In genomic region chr14:52552063-52552988, GRCh38 we compare ENCODE assay signal across 8 cellular contexts. TPM values are rescaled to one million over a fixed set of nuclear protein-coding genes. Genes with fewer than 3 reads are reported as not detected.
DNase-seq lines count a peak whose midpoint lies in the region; ATAC-seq, FAIRE-seq and TF ChIP-seq lines count a peak whose summit lies in the region.

Gene GPR137C, plus strand, starts transcription at chr14:52552836. Its CDS starts 312 bp downstream, at chr14:52553148.
Gene TXNDC16, minus strand, starts transcription at chr14:52552505. Its CDS starts 8,948 bp downstream, at chr14:52543557.

- no peaks in the 10 kb centered on the region for H3K27me3 Mint-ChIP-seq in Caco-2 (ENCODE audit: insufficient read depth, unreplicated experiment)
- peaks cover 25% of the 10 kb centered on the region for H3K27me3 Mint-ChIP-seq in activated CD8-positive, alpha-beta memory T cell treated with anti-CD3 and anti-CD28 coated beads, Interleukin-2, amount 10 ng/mL, durations not matched to agents 7 days and 5 days
- peaks cover 3% of the 10 kb centered on the region for H3K27me3 Mint-ChIP-seq in memory B cell

- H4K20me1 ChIP-seq in H1 (replicated peaks in 1 of 2; ENCODE audit: control insufficient read depth in 1 of 2, insufficient read depth in 2 of 2, low read length in 2 of 2), result peaks cover 0 to 3% of the 10 kb centered on the region in 2 experiments

- peaks cover 7% of the 10 kb centered on the region; the same call in 1 of the 2 replicates for H3K4me1 ChIP-seq in Caco-2
- peaks cover 0 to 3% (median 2%) of the 10 kb centered on the region in 4 experiments; a peak in 4 of 7 replicates for H3K4me1 ChIP-seq in H1 (replicated peaks in 1 of 4; ENCODE audit: control insufficient read depth in 3 of 4, insufficient read depth in 4 of 4, low read length in 3 of 4)

- H3K4me3 ChIP-seq in Caco-2 (ENCODE audit: low read depth, low read length), result peak within 1 kb of the TSS; percentile 74
- peak within 1 kb of the TSS; percentile 80 to 95 (median 84) for H3K4me3 ChIP-seq in H1 (ENCODE audit: extremely low read depth in 1 of 4, insufficient read depth in 2 of 4, low read depth in 3 of 4, low read length in 4 of 4)

- POLR2A ChIA-PET in Caco-2 (lab: Charles Lee) (interaction anchor here (0.5 to 1.3 kb wide), 14 partner anchors 11 to 1360 kb away, joined by 3 to 10 read pairs (median 5); partner anchors contain the start of gene STYX), H1 (lab: Charles Lee; ENCODE audit: partially characterized antibody) (interaction anchor here (0.6 to 2.3 kb wide), 11 partner anchors 9 to 890 kb away, joined by 3 to 8 read pairs (median 3); partner anchors contain the start of gene PSMC6)

- no peak within 1 kb of the TSS for H3K4ac ChIP-seq in H1 (replicated peaks; ENCODE audit: insufficient read length, low read depth, low read length)

- H3K4me2 ChIP-seq in H1 (ENCODE audit: insufficient read depth in 1 of 2, low read depth in 2 of 2, low read length in 2 of 2), result peak within 1 kb of the TSS; percentile 95 to 100

- 0 out of 2 replicates have a peak within 1 kb of the TSS, but pooled peaks have one; percentile 5 for H2BK15ac ChIP-seq in H1 (ENCODE audit: low read length)

- H3K9me3 Mint-ChIP-seq in Caco-2 (ENCODE audit: unreplicated experiment), result no peaks in the 10 kb centered on the region
- no peaks in the 10 kb centered on the region for H3K9me3 Mint-ChIP-seq in activated CD8-positive, alpha-beta memory T cell treated with anti-CD3 and anti-CD28 coated beads, Interleukin-2, amount 10 ng/mL, durations not matched to agents 7 days and 5 days (ENCODE audit: low read depth)
- no peaks in the 10 kb centered on the region for H3K9me3 Mint-ChIP-seq in memory B cell

- H3K56ac ChIP-seq in H1 (replicated peaks; ENCODE audit: insufficient read length, low read depth, low read length), result peak within 1 kb of the TSS; percentile 19

- peak within 1 kb of the TSS; percentile 65 for H3K18ac ChIP-seq in H1 (ENCODE audit: extremely low read depth, low read length)

- H4K5ac ChIP-seq in H1 (ENCODE audit: insufficient read length, low read depth, low read length), result no peak within 1 kb of the TSS

- intact Hi-C loops in Caco-2 (cut with micrococcal nuclease; ENCODE audit: unreplicated experiment), result loop anchor here (10.0 kb wide), 2 partner anchors 112 to 142 kb away; partner anchors contain the start of gene ERO1A

- no peak for TF ChIP-seq EP300 in H1 (IDR thresholded peaks at IDR 0.05; ENCODE audit: borderline replicate concordance in 1 of 2, low read depth in 2 of 2, low read length in 2 of 2)

- H2BK12ac ChIP-seq in H1 (ENCODE audit: low read depth, low read length), result peak within 1 kb of the TSS; percentile 41; the same call in 1 of the 2 replicates

- H4K8ac ChIP-seq in H1 (ENCODE audit: extremely low read depth, insufficient read depth, low read length), result peak within 1 kb of the TSS; percentile 84; the same call in 1 of the 2 replicates

- peak within 1 kb of the TSS; percentile 46 for H3K27ac ChIP-seq in H1 (ENCODE audit: low read depth, low read length)

- H3K36me3 Mint-ChIP-seq in Caco-2 (ENCODE audit: insufficient read depth, unreplicated experiment) (peaks cover 15% of the 10 kb centered on the region), memory B cell (peaks cover 1% of the 10 kb centered on the region)
- peaks cover 4% of the 10 kb centered on the region for H3K36me3 Mint-ChIP-seq in activated CD8-positive, alpha-beta memory T cell treated with anti-CD3 and anti-CD28 coated beads, Interleukin-2, amount 10 ng/mL, durations not matched to agents 7 days and 5 days

- peak within 1 kb of the TSS; percentile 92 for H3K4me3 Mint-ChIP-seq in Caco-2 (ENCODE audit: unreplicated experiment)
- peak within 1 kb of the TSS; percentile 88 for H3K4me3 Mint-ChIP-seq in activated CD8-positive, alpha-beta memory T cell treated with anti-CD3 and anti-CD28 coated beads, Interleukin-2, amount 10 ng/mL, durations not matched to agents 7 days and 5 days
- peak within 1 kb of the TSS; percentile 93 for H3K4me3 Mint-ChIP-seq in memory B cell

- ATAC-seq in GM21381 (IDR thresholded peaks at IDR 0.05; ENCODE audit: unreplicated experiment) (peak; percentile 93), memory B cell (ENCODE audit: low read depth) (peak; percentile 80)
- ATAC-seq in activated CD8-positive, alpha-beta memory T cell treated with anti-CD3 and anti-CD28 coated beads, Interleukin-2, amount 10 ng/mL, durations not matched to agents 7 days and 5 days, result peak; percentile 92

- H3K27ac Mint-ChIP-seq in Caco-2 (ENCODE audit: unreplicated experiment), result peak within 1 kb of the TSS; percentile 83
- peak within 1 kb of the TSS; percentile 81 for H3K27ac Mint-ChIP-seq in activated CD8-positive, alpha-beta memory T cell treated with anti-CD3 and anti-CD28 coated beads, Interleukin-2, amount 10 ng/mL, durations not matched to agents 7 days and 5 days
- H3K27ac Mint-ChIP-seq in memory B cell, result peak within 1 kb of the TSS; percentile 94

- H2AK5ac ChIP-seq in H1 (ENCODE audit: low read depth, low read length), result no peak within 1 kb of the TSS

- peak within 1 kb of the TSS; percentile 91 for H2AFZ ChIP-seq in H1 (ENCODE audit: low read length)

- TF ChIP-seq CTCF in Caco-2 (IDR thresholded peaks at IDR 0.05; ENCODE audit: insufficient read depth in 1 of 2, low read depth in 1 of 2, low read length in 1 of 2, severe bottlenecking in 1 of 2, unreplicated experiment in 1 of 2), result no peak
- TF ChIP-seq CTCF in H1 (IDR thresholded peaks at IDR 0.05; ENCODE audit: control extremely low read depth in 1 of 3, insufficient read depth in 1 of 3, low read depth in 1 of 3, low read length in 3 of 3), result no peak

- peaks cover 16% of the 10 kb centered on the region for H3K4me1 Mint-ChIP-seq in Caco-2 (ENCODE audit: low read depth, unreplicated experiment)
- peaks cover 32% of the 10 kb centered on the region for H3K4me1 Mint-ChIP-seq in activated CD8-positive, alpha-beta memory T cell treated with anti-CD3 and anti-CD28 coated beads, Interleukin-2, amount 10 ng/mL, durations not matched to agents 7 days and 5 days
- H3K4me1 Mint-ChIP-seq in memory B cell, result peaks cover 19% of the 10 kb centered on the region

- no peak within 1 kb of the TSS for H3K23ac ChIP-seq in H1 (ENCODE audit: insufficient read length)

- FAIRE-seq in HTR-8/SVneo (lab: Jason Lieb, UNC) (peak; percentile 100), H1 (lab: Jason Lieb, UNC) (peak; percentile 73)

- H2BK5ac ChIP-seq in H1 (ENCODE audit: low read depth, low read length), result peak within 1 kb of the TSS; percentile 55; the same call in 1 of the 2 replicates

- no peak within 1 kb of the TSS for H2BK20ac ChIP-seq in H1 (ENCODE audit: low read length)

- CTCF ChIA-PET in Caco-2 (lab: Charles Lee), result interaction anchor here (0.5 to 0.7 kb wide), 5 partner anchors 11 to 484 kb away, joined by 3 to 5 read pairs (median 4); partner anchors contain the start of gene NID2
- CTCF ChIA-PET in activated CD8-positive, alpha-beta memory T cell treated with anti-CD3 and anti-CD28 coated beads, Interleukin-2, amount 10 ng/mL, durations not matched to agents 7 days and 5 days (lab: Charles Lee), result interaction anchor here (0.6 to 1.8 kb wide), 9 partner anchors 9 to 334 kb away, joined by 3 to 7 read pairs (median 3); no protein-coding TSS in a partner anchor
- CTCF ChIA-PET in H1 (lab: Charles Lee; ENCODE audit: partially characterized antibody), result interaction anchor here (0.6 to 1.0 kb wide), 4 partner anchors 100 to 474 kb away, joined by 3 to 4 read pairs (median 4); no protein-coding TSS in a partner anchor

- peaks cover 2% of the 10 kb centered on the region for H3K79me1 ChIP-seq in H1 (ENCODE audit: low read depth, low read length)

- BruUV-seq in Caco-2 (replicated peaks; lab: Mats Ljungman, UMichigan), result TSS peak; percentile 74

- no peak within 1 kb of the TSS for H2BK120ac ChIP-seq in H1 (replicated peaks; ENCODE audit: low read depth, low read length)

- H3K23me2 ChIP-seq in H1 (ENCODE audit: low read depth, low read length), result peaks cover 17% of the 10 kb centered on the region; the same call in 1 of the 2 replicates

- H3K79me2 ChIP-seq in H1 (ENCODE audit: control insufficient read depth in 1 of 2, insufficient read depth in 2 of 2, low read length in 2 of 2), result peaks cover 0 to 36% of the 10 kb centered on the region in 2 experiments; a peak in 2 of 4 replicates

- H3K36me3 ChIP-seq in Caco-2 (ENCODE audit: control insufficient read depth, insufficient read depth, low read length) (no peaks in the 10 kb centered on the region), H1 (ENCODE audit: control insufficient read depth in 2 of 4, insufficient read depth in 4 of 4, low read length in 3 of 4) (no peaks in the 10 kb centered on the region)

- DNase-seq in Caco-2 (peak; percentile 98 to 99), HTR-8/SVneo (ENCODE audit: insufficient read length, low spot score) (peak; percentile 99), NOMO-1 treated with DMSO at 0.1 percent for 48 hours (lab: John Stamatoyannopoulos, UW; ENCODE audit: unreplicated experiment) (peak; percentile 100), H1 (ENCODE audit: low read depth in 1 of 2, low spot score in 2 of 2) (peak; percentile 96 to 97), memory B cell (ENCODE audit: low spot score in 2 of 2) (peak; percentile 92 to 98)
- DNase-seq in activated CD8-positive, alpha-beta memory T cell treated with anti-CD3 and anti-CD28 coated beads, Interleukin-2, amount 10 ng/mL, durations not matched to agents 7 days and 5 days, result peak; percentile 100
- peak; percentile 99 for DNase-seq in stimulated activated CD8-positive, alpha-beta memory T cell treated with anti-CD3 and anti-CD28 coated beads, Interleukin-12 subunit alpha, Interleukin-12 subunit beta, amount 100 ng/mL, for 1 hour (ENCODE audit: low read depth)

- no peak within 1 kb of the TSS for H3K14ac ChIP-seq in H1 (ENCODE audit: insufficient read length)

- peak within 1 kb of the TSS; percentile 25 for H4K91ac ChIP-seq in H1 (replicated peaks; ENCODE audit: insufficient read length, low read length)

- peak within 1 kb of the TSS; percentile 78 to 80 (median 80) for H3K9ac ChIP-seq in H1 (replicated peaks in 1 of 4; ENCODE audit: extremely low read depth in 1 of 4, low read depth in 3 of 4, low read length in 3 of 4)

- H3K9me3 ChIP-seq in Caco-2, result no peaks in the 10 kb centered on the region
- no peaks in the 10 kb centered on the region for H3K9me3 ChIP-seq in H1 (ENCODE audit: insufficient read depth in 2 of 2, low read depth in 1 of 2, low read length in 1 of 2)

- TF ChIP-seq POLR2A in H1 (IDR thresholded peaks at IDR 0.05; ENCODE audit: control extremely low read depth in 1 of 2, low read depth in 2 of 2, low read length in 2 of 2), result peak; percentile 84 to 93

- 0% methylated on average over 51 of the region's 81 CpGs; no CpG with 5 or more reads in 1 of the 2 experiments for WGBS in H1 (ENCODE audit: extremely low coverage in 1 of 2, insufficient coverage in 1 of 2, insufficient read length in 1 of 2, insufficient replicate concordance in 2 of 2, low coverage in 1 of 2, low lambda C conversion rate in 2 of 2, missing lambda C conversion rate in 1 of 2), 2 experiments

- TF ChIP-seq RAD21 in H1 (IDR thresholded peaks at IDR 0.05 in 1 of 2, conservative IDR thresholded peaks at IDR 0.05 in 1 of 2; ENCODE audit: low read depth in 2 of 2, low read length in 2 of 2), result peak in 1 of 2 experiments; percentile 2; a peak in 1 of 4 replicates

- no peaks in the 10 kb centered on the region for H3K27me3 ChIP-seq in Caco-2 (replicated peaks; ENCODE audit: control insufficient read depth, insufficient read depth, low read length)
- H3K27me3 ChIP-seq in H1 (replicated peaks in 1 of 4; ENCODE audit: control insufficient read depth in 3 of 4, extremely low read depth in 1 of 4, insufficient read depth in 3 of 4, low read length in 3 of 4), result no peaks in the 10 kb centered on the region; a peak in 1 of 7 replicates

RNA-seq across cellular contexts. Expression of gene GPR137C, which starts in this region (rescaled TPM):
- total RNA-seq in Caco-2 (2022), result 1.9 and 2.9 TPM in 2 replicates
- under 1 TPM; 0.73 to 0.85 TPM for total RNA-seq in activated CD8-positive, alpha-beta memory T cell treated with anti-CD3 and anti-CD28 coated beads, Interleukin-2, amount 10 ng/mL, durations not matched to agents 7 days and 5 days
- 3.2 and 4.3 TPM in 2 replicates for total RNA-seq in H1 (2021; fragmentation: NEBNext Ultra II Directional; extraction: Animal tissue kit (Norgen Biotek cat#: 25700))
- polyA plus RNA-seq in H1 (2011; rRNA removed), result 1.7 and 2.7 TPM in 2 replicates
- polyA plus RNA-seq in H1 (2011; cell fraction: cytosol; rRNA removed), result 2.0 TPM
- polyA plus RNA-seq in H1 (2011; cell fraction: nucleus; rRNA removed), result 4.7 TPM
- 2.1 to 3.5 TPM (median 2.7 TPM) in 4 replicates for polyA plus RNA-seq in H1 (2012, experiment 1 of 2)
- polyA plus RNA-seq in H1 (2012, experiment 2 of 2), result 0.33 TPM
- polyA plus RNA-seq in H1 (2013, experiment 1 of 2), result 2.5 TPM
- polyA plus RNA-seq in H1 (2013, experiment 2 of 2), result 2.7 TPM
- 3.8 and 5.0 TPM in 2 replicates for polyA minus RNA-seq in H1 (2011; rRNA and poly(A)+ RNA removed)
- 3.0 TPM for polyA minus RNA-seq in H1 (2011; cell fraction: cytosol; rRNA and poly(A)+ RNA removed)
- polyA minus RNA-seq in H1 (2011; cell fraction: nucleus; rRNA and poly(A)+ RNA removed), result 13.4 TPM

RNA-seq across cellular contexts. Expression of gene TXNDC16, which starts in this region (rescaled TPM):
- total RNA-seq in Caco-2 (2022), result 6.6 and 10.2 TPM in 2 replicates
- total RNA-seq in activated CD8-positive, alpha-beta memory T cell treated with anti-CD3 and anti-CD28 coated beads, Interleukin-2, amount 10 ng/mL, durations not matched to agents 7 days and 5 days, result 10 to 100 TPM in 1 of 2 experiments, 1 to 10 TPM in 1; 9.1 to 11.5 TPM
- 14.3 and 15.3 TPM in 2 replicates for total RNA-seq in H1 (2021; fragmentation: NEBNext Ultra II Directional; extraction: Animal tissue kit (Norgen Biotek cat#: 25700))
- polyA plus RNA-seq in H1 (2011; rRNA removed), result 3.2 and 6.7 TPM in 2 replicates
- 7.3 TPM for polyA plus RNA-seq in H1 (2011; cell fraction: cytosol; rRNA removed)
- polyA plus RNA-seq in H1 (2011; cell fraction: nucleus; rRNA removed), result 2.2 TPM
- 6.0 to 8.7 TPM (median 7.3 TPM) in 4 replicates for polyA plus RNA-seq in H1 (2012, experiment 1 of 2)
- 0.62 TPM for polyA plus RNA-seq in H1 (2012, experiment 2 of 2)
- polyA plus RNA-seq in H1 (2013, experiment 1 of 2), result 18.8 TPM
- 19.2 TPM for polyA plus RNA-seq in H1 (2013, experiment 2 of 2)
- polyA minus RNA-seq in H1 (2011; rRNA and poly(A)+ RNA removed), result 7.1 and 13.0 TPM in 2 replicates
- 12.4 TPM for polyA minus RNA-seq in H1 (2011; cell fraction: cytosol; rRNA and poly(A)+ RNA removed)
- 16.4 TPM for polyA minus RNA-seq in H1 (2011; cell fraction: nucleus; rRNA and poly(A)+ RNA removed)

Comparison
In these comparisons a context has a peak if more than half of its experiments do, and no peak if none do; other contexts are left out.
1. Peak in every context shown above with its lines: DNase-seq, ATAC-seq, H3K4me3 ChIP-seq and H3K27ac ChIP-seq.